ENCODE assay signal across 1 cellular context in the genomic region with DNA sequence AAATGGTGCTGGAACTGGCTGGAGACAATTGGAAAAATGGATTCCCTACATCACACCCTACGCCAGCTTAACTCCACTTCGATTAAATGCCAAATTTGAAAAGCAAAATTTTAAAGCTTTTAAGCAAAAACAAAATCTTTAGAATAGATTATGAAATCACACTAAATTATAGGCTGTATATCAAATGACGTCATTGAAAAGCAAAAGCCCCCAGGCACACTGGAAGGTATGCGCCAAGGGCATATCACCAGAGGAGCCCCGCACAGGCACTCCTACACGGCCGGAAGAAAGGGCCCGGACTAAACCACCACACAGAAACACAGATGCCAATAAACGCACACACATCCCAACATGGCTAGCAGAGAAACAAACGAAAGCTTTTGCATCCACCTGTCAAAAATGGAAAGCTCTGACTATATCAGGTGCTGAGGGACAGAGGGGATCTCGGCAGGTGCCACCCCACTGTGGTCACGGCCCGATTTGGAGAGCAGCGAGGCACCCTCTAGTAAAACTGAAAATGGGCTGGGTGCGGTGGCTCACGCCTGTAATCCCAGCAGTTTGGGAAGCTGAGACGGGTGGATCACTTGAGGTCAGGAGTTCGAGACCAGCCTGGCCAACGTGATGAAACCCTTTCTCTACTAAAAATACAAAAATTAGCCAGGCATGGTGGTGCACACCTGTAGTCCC.
TF ChIP-seq lines count a peak whose summit lies in the region.

No MANE protein-coding gene starts in this region.

TF ChIP-seq in A549, 52 proteins besides CTCF, POLR2A, EP300 and RAD21:
- no peak for TF ChIP-seq RNF2 (IDR thresholded peaks at IDR 0.05; ENCODE audit: borderline replicate concordance, low read depth)
- TF ChIP-seq, protein P1, sequence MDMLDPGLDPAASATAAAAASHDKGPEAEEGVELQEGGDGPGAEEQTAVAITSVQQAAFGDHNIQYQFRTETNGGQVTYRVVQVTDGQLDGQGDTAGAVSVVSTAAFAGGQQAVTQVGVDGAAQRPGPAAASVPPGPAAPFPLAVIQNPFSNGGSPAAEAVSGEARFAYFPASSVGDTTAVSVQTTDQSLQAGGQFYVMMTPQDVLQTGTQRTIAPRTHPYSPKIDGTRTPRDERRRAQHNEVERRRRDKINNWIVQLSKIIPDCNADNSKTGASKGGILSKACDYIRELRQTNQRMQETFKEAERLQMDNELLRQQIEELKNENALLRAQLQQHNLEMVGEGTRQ (IDR thresholded peaks at IDR 0.05), result no peak
- TF ChIP-seq, protein P2, sequence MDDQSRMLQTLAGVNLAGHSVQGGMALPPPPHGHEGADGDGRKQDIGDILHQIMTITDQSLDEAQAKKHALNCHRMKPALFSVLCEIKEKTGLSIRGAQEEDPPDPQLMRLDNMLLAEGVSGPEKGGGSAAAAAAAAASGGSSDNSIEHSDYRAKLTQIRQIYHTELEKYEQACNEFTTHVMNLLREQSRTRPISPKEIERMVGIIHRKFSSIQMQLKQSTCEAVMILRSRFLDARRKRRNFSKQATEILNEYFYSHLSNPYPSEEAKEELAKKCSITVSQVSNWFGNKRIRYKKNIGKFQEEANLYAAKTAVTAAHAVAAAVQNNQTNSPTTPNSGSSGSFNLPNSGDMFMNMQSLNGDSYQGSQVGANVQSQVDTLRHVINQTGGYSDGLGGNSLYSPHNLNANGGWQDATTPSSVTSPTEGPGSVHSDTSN (IDR thresholded peaks at IDR 0.05), result no peak
- no peak for TF ChIP-seq CEBPB (IDR thresholded peaks at IDR 0.05)
- TF ChIP-seq ZC3H11A (IDR thresholded peaks at IDR 0.05), result no peak
- no peak for TF ChIP-seq ZNF302 (CRISPR knock-in tag; IDR thresholded peaks at IDR 0.05)
- TF ChIP-seq CBX8 (IDR thresholded peaks at IDR 0.05), result no peak
- TF ChIP-seq GATA3 (IDR thresholded peaks at IDR 0.05; ENCODE audit: borderline replicate concordance), result no peak
- no peak for TF ChIP-seq ZSCAN20 (CRISPR knock-in tag; IDR thresholded peaks at IDR 0.05)
- TF ChIP-seq NR3C1 (IDR thresholded peaks at IDR 0.05), result no peak
- TF ChIP-seq MYC (IDR thresholded peaks at IDR 0.05; ENCODE audit: borderline replicate concordance, low read length), result no peak
- TF ChIP-seq SREBF2 (IDR thresholded peaks at IDR 0.05), result no peak
- no peak for TF ChIP-seq JUNB (IDR thresholded peaks at IDR 0.05)
- no peak for TF ChIP-seq JUN (IDR thresholded peaks at IDR 0.05)
- no peak for TF ChIP-seq PHF8 (IDR thresholded peaks at IDR 0.05; ENCODE audit: borderline replicate concordance, low read depth)
- TF ChIP-seq TFCP2L1 (CRISPR knock-in tag; IDR thresholded peaks at IDR 0.05), result no peak
- TF ChIP-seq, protein P3, sequence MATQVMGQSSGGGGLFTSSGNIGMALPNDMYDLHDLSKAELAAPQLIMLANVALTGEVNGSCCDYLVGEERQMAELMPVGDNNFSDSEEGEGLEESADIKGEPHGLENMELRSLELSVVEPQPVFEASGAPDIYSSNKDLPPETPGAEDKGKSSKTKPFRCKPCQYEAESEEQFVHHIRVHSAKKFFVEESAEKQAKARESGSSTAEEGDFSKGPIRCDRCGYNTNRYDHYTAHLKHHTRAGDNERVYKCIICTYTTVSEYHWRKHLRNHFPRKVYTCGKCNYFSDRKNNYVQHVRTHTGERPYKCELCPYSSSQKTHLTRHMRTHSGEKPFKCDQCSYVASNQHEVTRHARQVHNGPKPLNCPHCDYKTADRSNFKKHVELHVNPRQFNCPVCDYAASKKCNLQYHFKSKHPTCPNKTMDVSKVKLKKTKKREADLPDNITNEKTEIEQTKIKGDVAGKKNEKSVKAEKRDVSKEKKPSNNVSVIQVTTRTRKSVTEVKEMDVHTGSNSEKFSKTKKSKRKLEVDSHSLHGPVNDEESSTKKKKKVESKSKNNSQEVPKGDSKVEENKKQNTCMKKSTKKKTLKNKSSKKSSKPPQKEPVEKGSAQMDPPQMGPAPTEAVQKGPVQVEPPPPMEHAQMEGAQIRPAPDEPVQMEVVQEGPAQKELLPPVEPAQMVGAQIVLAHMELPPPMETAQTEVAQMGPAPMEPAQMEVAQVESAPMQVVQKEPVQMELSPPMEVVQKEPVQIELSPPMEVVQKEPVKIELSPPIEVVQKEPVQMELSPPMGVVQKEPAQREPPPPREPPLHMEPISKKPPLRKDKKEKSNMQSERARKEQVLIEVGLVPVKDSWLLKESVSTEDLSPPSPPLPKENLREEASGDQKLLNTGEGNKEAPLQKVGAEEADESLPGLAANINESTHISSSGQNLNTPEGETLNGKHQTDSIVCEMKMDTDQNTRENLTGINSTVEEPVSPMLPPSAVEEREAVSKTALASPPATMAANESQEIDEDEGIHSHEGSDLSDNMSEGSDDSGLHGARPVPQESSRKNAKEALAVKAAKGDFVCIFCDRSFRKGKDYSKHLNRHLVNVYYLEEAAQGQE (IDR thresholded peaks at IDR 0.05), result no peak
- TF ChIP-seq MAZ (IDR thresholded peaks at IDR 0.05; ENCODE audit: borderline replicate concordance, low read depth, low read length), result no peak
- TF ChIP-seq BHLHE40 (IDR thresholded peaks at IDR 0.05; ENCODE audit: low read depth, low read length), result no peak
- no peak for TF ChIP-seq FOSB (CRISPR knock-in tag; IDR thresholded peaks at IDR 0.05)
TF ChIP-seq in A549: peak in this region for 0.
